Comparison of ENCODE assay signal across 29 cellular contexts in the genomic region with DNA sequence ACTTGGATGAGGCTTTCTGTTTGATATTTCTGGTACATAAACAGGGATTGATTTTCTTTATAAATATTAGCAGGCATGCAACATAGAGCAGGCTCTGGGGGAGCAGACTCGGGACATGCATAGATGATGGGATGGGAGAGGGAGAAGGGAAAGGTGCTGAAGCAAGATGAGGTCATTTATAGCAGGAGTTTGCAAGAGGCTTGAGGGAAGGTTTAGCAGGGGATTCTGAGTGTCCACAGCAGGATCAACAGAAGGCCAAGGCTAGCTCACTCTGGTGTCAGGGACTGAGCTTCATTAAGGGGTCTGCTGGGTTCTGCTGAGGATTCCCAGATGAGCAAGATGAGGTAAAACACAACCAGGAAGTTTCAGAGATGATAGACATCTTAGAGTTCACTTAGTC.
DNase-seq lines count a peak whose midpoint lies in the region; TF ChIP-seq lines count a peak whose summit lies in the region.
"Had no signal": no experiment of that assay in that cellular context is flagged by ENCODE, and none has a peak within 500 bp of the region (broad histone marks: within the 10 kb centered on the region; RNA-seq: fewer than 3 reads in every experiment).

No MANE protein-coding gene starts in this region.

- H3K4me1 ChIP-seq in OCI-LY3 (ENCODE audit: low read length): no peaks in the 10 kb centered on the region; the same call in 1 of the 2 replicates
- H3K4me1 ChIP-seq in esophagus muscularis mucosa: no peaks in the 10 kb centered on the region
- H3K4me1 ChIP-seq: A549; BE2C; BLaER1; BLaER1 treated with 17β-estradiol and CSF1 and Interleukin-3, amounts not matched to agents 10 nM and 100 nM; Caco-2 had no signal

- no peaks in the 10 kb centered on the region for H4K20me1 ChIP-seq in OCI-LY3 (ENCODE audit: insufficient read depth, low read length)
- H4K20me1 ChIP-seq: BLaER1; BLaER1 treated with 17β-estradiol and CSF1 and Interleukin-3, amounts not matched to agents 10 nM and 100 nM had no signal

- intact Hi-C loops in esophagus muscularis mucosa (cut with DNase I): no loop called here

- H3K27me3 ChIP-seq in OCI-LY3 (ENCODE audit: low read depth, low read length) (no peaks in the 10 kb centered on the region), esophagus muscularis mucosa (no peaks in the 10 kb centered on the region)
- H3K27me3 ChIP-seq: BE2C; BLaER1; BLaER1 treated with 17β-estradiol and CSF1 and Interleukin-3, amounts not matched to agents 10 nM and 100 nM had no signal

- peak; percentile 87 for DNase-seq in esophagus muscularis mucosa (ENCODE audit: extremely low spot score)
- no peak for DNase-seq in coronary artery (ENCODE audit: low spot score)
- no peak for DNase-seq in activated naive CD4-positive, alpha-beta T cell treated with Interleukin-2 at 50 U/mL for 16 hours
- DNase-seq: 8988T; ACHN; AML-193; C1 segment of cervical spinal cord; Caco-2; Calu3; CD4-positive, alpha-beta memory T cell; CD4-positive, alpha-beta T cell; CD4-positive, CD25-positive, alpha-beta regulatory T cell; CD8-positive, alpha-beta memory T cell; CD8-positive, alpha-beta T cell; COR-L47; DMS 273 treated with DMSO at 0.1 percent for 48 hours; DMS153; DMS53; DMS79; DMS79 treated with DMSO at 0.1 percent for 48 hours; DND-41; EL had no signal

- H3K4me3 ChIP-seq in OCI-LY3 (ENCODE audit: low read length) (no peak overlapping the region), esophagus muscularis mucosa (no peak overlapping the region), coronary artery (no peak overlapping the region)
- H3K4me3 ChIP-seq: A549; BLaER1; BLaER1 treated with 17β-estradiol and CSF1 and Interleukin-3, amounts not matched to agents 10 nM and 100 nM had no signal

- no peaks in the 10 kb centered on the region for H3K36me3 ChIP-seq in OCI-LY3 (replicated peaks; ENCODE audit: low read depth, low read length)
- no peaks in the 10 kb centered on the region for H3K36me3 ChIP-seq in esophagus muscularis mucosa
- H3K36me3 ChIP-seq: BE2C; BLaER1; BLaER1 treated with 17β-estradiol and CSF1 and Interleukin-3, amounts not matched to agents 10 nM and 100 nM had no signal

- no peaks in the 10 kb centered on the region for H3K79me2 ChIP-seq in OCI-LY3 (ENCODE audit: low read length)

- TF ChIP-seq CTCF in OCI-LY3 (IDR thresholded peaks at IDR 0.05; ENCODE audit: low read depth, low read length): no peak
- no peak for TF ChIP-seq CTCF in esophagus muscularis mucosa (IDR thresholded peaks at IDR 0.05)
- TF ChIP-seq CTCF in coronary artery (IDR thresholded peaks at IDR 0.05): no peak

- 0 out of 2 replicates have a peak overlapping the region, but pooled peaks have one; percentile 6 for H2AFZ ChIP-seq in OCI-LY3 (ENCODE audit: low read depth, low read length)

- H3K27ac ChIP-seq in OCI-LY3 (ENCODE audit: low read length): no peak overlapping the region
- H3K27ac ChIP-seq in esophagus muscularis mucosa (replicated peaks in 1 of 4): no peak overlapping the region
- H3K27ac ChIP-seq in coronary artery: no peak overlapping the region
- H3K27ac ChIP-seq: 22Rv1; A549; BLaER1; BLaER1 treated with 17β-estradiol and CSF1 and Interleukin-3, amounts not matched to agents 10 nM and 100 nM; C4-2B had no signal

- no peak overlapping the region for H3K9ac ChIP-seq in OCI-LY3 (ENCODE audit: low read length)
- H3K9ac ChIP-seq: BLaER1; BLaER1 treated with 17β-estradiol and CSF1 and Interleukin-3, amounts not matched to agents 10 nM and 100 nM had no signal

- H3K9me3 ChIP-seq in OCI-LY3 (ENCODE audit: insufficient read depth, low read length) (no peaks in the 10 kb centered on the region), esophagus muscularis mucosa (peaks cover 0 to 15% (median 7%) of the 10 kb centered on the region in 4 donors)
- H3K9me3 ChIP-seq: A549, BE2C, Caco-2 had no signal

- no peak for TF ChIP-seq POLR2A in esophagus muscularis mucosa (IDR thresholded peaks at IDR 0.05; ENCODE audit: low read depth)

- H3K4me2 ChIP-seq in OCI-LY3 (ENCODE audit: low read length): no peak overlapping the region
- H3K4me2 ChIP-seq: A549; BLaER1; BLaER1 treated with 17β-estradiol and CSF1 and Interleukin-3, amounts not matched to agents 10 nM and 100 nM had no signal

- WGBS in esophagus muscularis mucosa: 82% methylated on average over 1 of the region's 1 CpG

- TF ChIP-seq EP300 in esophagus muscularis mucosa (IDR thresholded peaks at IDR 0.05): no peak
